ENCODE assay signal across 20 cellular contexts in the genomic region with DNA sequence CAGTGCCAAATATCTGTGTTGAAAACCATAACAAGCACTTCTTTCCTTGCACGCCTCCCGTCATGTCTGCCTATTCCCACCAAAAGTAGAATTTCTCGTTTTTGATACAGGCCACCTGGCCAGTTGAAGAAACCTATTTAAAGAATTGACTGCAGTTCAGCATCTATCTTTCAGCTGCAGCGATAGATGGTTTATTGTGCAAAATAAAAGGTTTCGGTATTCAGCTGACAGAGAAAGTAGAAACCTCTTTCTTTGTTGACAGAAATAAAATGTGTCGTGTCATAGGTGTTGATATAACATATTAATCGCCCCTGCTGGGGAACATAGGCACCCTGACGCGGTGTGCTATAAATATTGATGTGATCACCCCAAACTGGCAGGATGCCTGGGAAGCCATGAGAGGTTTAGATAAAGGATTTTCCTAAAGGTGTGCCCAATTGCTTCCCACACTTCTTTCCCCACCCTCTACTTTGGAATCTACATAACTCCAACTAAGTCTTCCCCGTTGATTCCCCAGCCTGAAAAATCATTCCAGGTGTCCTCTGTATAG.
"Had no signal": no experiment of that assay in that cellular context is flagged by ENCODE, and none has a peak within 500 bp of the region (broad histone marks: within the 10 kb centered on the region; RNA-seq: fewer than 3 reads in every experiment).

No MANE protein-coding gene starts in this region.

- ATAC-seq: activated CD8-positive, alpha-beta T cell treated with anti-CD3 and anti-CD28 coated beads, Interleukin-2, amount 10 ng/mL, durations not matched to agents 7 days and 5 days; body of pancreas; foreskin keratinocyte; natural killer cell treated with Interleukin-12 subunit alpha and Interleukin-12 subunit beta and Interleukin-15 and Interleukin-18, amount 100 ng/mL, for 72 hours; sciatic nerve; stimulated activated effector memory CD8-positive, alpha-beta T cell treated with anti-CD3 and anti-CD28 coated beads, Interleukin-12 subunit alpha, Interleukin-12 subunit beta, amount 100 ng/mL, for 72 hours; stimulated activated naive CD8-positive, alpha-beta T cell treated with anti-CD3 and anti-CD28 coated beads, Interleukin-15, amount 100 ng/mL, for 72 hours had no signal

- H3K9me3 ChIP-seq: body of pancreas, neutrophil, ovary, tibial artery had no signal

- H3K36me3 ChIP-seq: neutrophil, ovary, tibial artery had no signal

- H3K79me2 ChIP-seq: hepatocyte had no signal

- H3K4me2 ChIP-seq: hepatocyte had no signal

- H3K27me3 ChIP-seq: body of pancreas, foreskin keratinocyte, hepatocyte, neutrophil, ovary, tibial artery had no signal

- H3K27ac ChIP-seq: body of pancreas, foreskin keratinocyte, hepatocyte, neutrophil, ovary, tibial artery had no signal

- H2AFZ ChIP-seq: hepatocyte had no signal

- DNase-seq: activated CD4-positive, alpha-beta T cell treated with anti-CD3 and anti-CD28 coated beads for 1 hour; activated CD4-positive, alpha-beta T cell treated with anti-CD3 and anti-CD28 coated beads, Interleukin-2, amount 50 U/mL, for 1 hour; activated CD8-positive, alpha-beta T cell treated with anti-CD3 and anti-CD28 coated beads, Interleukin-2, amount 10 ng/mL, durations not matched to agents 7 days and 5 days; activated gamma-delta T cell treated with Interleukin-2 at 50 U/mL for 16 hours; anterior cingulate cortex; caudate nucleus; effector CD8-positive, alpha-beta T cell; foreskin keratinocyte; kidney glomerular epithelial cell; ovary; small intestine; stimulated activated CD4-positive, alpha-beta T cell treated with anti-CD3 and anti-CD28 coated beads, Interleukin-2, amount 100 ng/mL, for 24 hours; stimulated activated naive CD8-positive, alpha-beta T cell treated with anti-CD3 and anti-CD28 coated beads, Interleukin-15, amount 100 ng/mL, for 72 hours; tibial artery had no signal

- H3K4me1 ChIP-seq: body of pancreas, foreskin keratinocyte, tibial artery had no signal

- H3K4me3 ChIP-seq: body of pancreas, hepatocyte, ovary, tibial artery had no signal
